ENCODE assay signal across 9 cellular contexts in genomic region chr20:2207770-2208097, GRCh38.
DNase-seq lines count a peak whose midpoint lies in the region; TF ChIP-seq lines count a peak whose summit lies in the region.
"Had no signal": no experiment of that assay in that cellular context is flagged by ENCODE, and none has a peak within 500 bp of the region (broad histone marks: within the 10 kb centered on the region; RNA-seq: fewer than 3 reads in every experiment).

No MANE protein-coding gene starts in this region.

- no peak for TF ChIP-seq CTCF in AG04449 (IDR thresholded peaks at IDR 0.05; ENCODE audit: insufficient read depth, low read length, missing control alignments)
- peak in 1 of 2 experiments; percentile 53 for TF ChIP-seq CTCF in brain (conservative IDR thresholded peaks at IDR 0.05)
- no peak for TF ChIP-seq CTCF in GM10248 (IDR thresholded peaks at IDR 0.05; ENCODE audit: control extremely low read depth, extremely low read depth, low read depth, missing control alignments)

- H3K4me1 ChIP-seq in HAP-1 (no peaks in the 10 kb centered on the region), muscle layer of duodenum (ENCODE audit: control insufficient read depth in 1 of 2, insufficient read depth in 2 of 2, low read length in 2 of 2) (peaks cover 0 to 14% of the 10 kb centered on the region in 2 donors)

- H3K27me3 ChIP-seq in HAP-1 (ENCODE audit: low read depth): peaks cover 13% of the 10 kb centered on the region
- peaks cover 3% of the 10 kb centered on the region for H3K27me3 ChIP-seq in muscle layer of duodenum (ENCODE audit: low read depth, low read length)

- in situ Hi-C loops in HAP-1 (cut with MboI; ENCODE audit: low sequenced_read_pairs): loop anchor here (25.0 kb wide), 1 partner anchor 230 kb away; no protein-coding TSS in a partner anchor

- peak overlapping the region; percentile 62 for H3K4me3 ChIP-seq in AG04449 (ENCODE audit: low read depth, low read length)
- peak overlapping the region; percentile 38 for H3K4me3 ChIP-seq in HAP-1
- H3K4me3 ChIP-seq in muscle layer of duodenum (ENCODE audit: low read depth in 1 of 2, low read length in 2 of 2): peak overlapping the region; percentile 19 to 76

- POLR2A ChIA-PET in AG04449 (lab: Yijun Ruan, JAX): interaction anchor here (0.6 to 1.0 kb wide), 3 partner anchors 29 to 288 kb away, joined by 3 to 6 read pairs (median 3); no protein-coding TSS in a partner anchor
- POLR2A ChIA-PET in GM10248 (lab: Yijun Ruan, JAX): no interaction called here

- peaks cover 0 to 3% (median 0%) of the 10 kb centered on the region in 5 experiments for H3K9me3 Mint-ChIP-seq in brain

- no peak overlapping the region for H3K27ac ChIP-seq in muscle layer of duodenum (ENCODE audit: low read length)

- peak overlapping the region; percentile 79 to 87 (median 81) for H3K4me3 Mint-ChIP-seq in brain

- CTCF ChIA-PET in AG04449 (lab: Yijun Ruan, JAX): interaction anchor here (0.6 to 7.5 kb wide), 64 partner anchors 10 to 444 kb away, joined by 3 to 191 read pairs (median 4); partner anchors contain the start of gene STK35
- CTCF ChIA-PET in GM10248 (lab: Yijun Ruan, JAX): interaction anchor here (0.6 to 3.1 kb wide), 44 partner anchors 10 to 477 kb away, joined by 3 to 28 read pairs (median 4); partner anchors contain the start of gene SNRPB

- H3K36me3 ChIP-seq in HAP-1 (replicated peaks): no peaks in the 10 kb centered on the region
- H3K36me3 ChIP-seq in muscle layer of duodenum (ENCODE audit: control insufficient read depth in 1 of 2, insufficient read depth in 2 of 2, low read length in 2 of 2): no peaks in the 10 kb centered on the region

- H3K27me3 Mint-ChIP-seq in brain: peaks cover 18% of the 10 kb centered on the region

- H3K9me3 ChIP-seq in HAP-1 (no peaks in the 10 kb centered on the region), muscle layer of duodenum (ENCODE audit: control insufficient read depth in 1 of 2, low read length in 2 of 2) (no peaks in the 10 kb centered on the region)

- DNase-seq in AG04449 (ENCODE audit: low read depth, low spot score): no peak
- no peak for DNase-seq in HAP-1 (ENCODE audit: low spot score in 2 of 2)
- no peak for DNase-seq in NCI-H2081 (lab: John Stamatoyannopoulos, UW)
- no peak for DNase-seq in GM10248 (ENCODE audit: extremely low spot score)
- DNase-seq in activated effector memory CD4-positive, alpha-beta T cell treated with Interleukin-2 at 50 U/mL for 16 hours: no peak
- no peak for DNase-seq in medulla oblongata (ENCODE audit: extremely low spot score)
- DNase-seq: foreskin melanocyte had no signal

- H3K4me1 Mint-ChIP-seq in brain: peaks cover 26% of the 10 kb centered on the region

- peak overlapping the region in 1 of 5 experiments; percentile 17 for H3K27ac Mint-ChIP-seq in brain

- H3K36me3 Mint-ChIP-seq in brain: no peaks in the 10 kb centered on the region
